In the genomic region with DNA sequence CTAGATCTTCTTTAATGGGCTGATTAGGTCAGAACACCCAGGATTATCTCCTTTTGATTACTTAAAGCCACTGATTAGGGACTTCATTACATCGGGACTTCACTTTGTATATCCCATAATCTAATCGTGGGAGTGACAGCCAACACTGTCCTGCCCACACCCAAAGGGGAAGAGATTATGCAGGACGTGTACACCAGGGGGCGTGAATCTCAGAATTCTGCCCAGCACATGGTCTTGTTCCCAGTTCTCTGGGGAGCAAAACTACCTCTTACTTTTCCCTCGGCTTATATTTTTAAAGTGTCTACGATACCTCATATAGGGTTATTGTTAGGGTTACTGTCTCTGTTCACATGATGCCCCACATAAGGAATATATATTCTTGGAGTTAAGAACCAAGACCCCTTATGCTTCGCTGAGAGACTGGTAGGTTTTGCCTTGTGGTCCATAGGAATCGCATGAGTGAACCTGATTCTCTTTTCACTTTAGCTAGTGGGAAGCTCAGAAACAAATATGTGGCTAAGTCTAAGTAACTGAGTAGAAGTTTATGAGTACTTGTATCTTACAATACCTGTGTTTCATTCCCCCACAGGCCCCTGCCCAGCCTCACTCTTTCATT, we compare ENCODE assay signal across 8 cellular contexts.
DNase-seq lines count a peak whose midpoint lies in the region; ATAC-seq, FAIRE-seq and TF ChIP-seq lines count a peak whose summit lies in the region.

No MANE protein-coding gene starts in this region.

- ATAC-seq in GM18511 (IDR thresholded peaks at IDR 0.05; ENCODE audit: unreplicated experiment) (peak; percentile 43), esophagus mucosa (peak; percentile 59)

- TF ChIP-seq CTCF in AG09309 (IDR thresholded peaks at IDR 0.05; ENCODE audit: control insufficient read depth, insufficient read depth, low read depth, low read length, missing control alignments) = peak; percentile 33

- no peak overlapping the region for H3K4me3 ChIP-seq in AG09309 (ENCODE audit: control insufficient read depth, low read depth, low read length)

- no peak for FAIRE-seq in HTR-8/SVneo (lab: Jason Lieb, UNC)

- DNase-seq in AG09309 (ENCODE audit: low read depth) (no peak), HTR-8/SVneo (ENCODE audit: insufficient read length, low spot score) (peak; percentile 17), T-helper 2 cell (peak in 3 of 5 experiments; percentile 8 to 45 (median 11)), NCI-H524 treated with DMSO at 0.1 percent for 48 hours (lab: John Stamatoyannopoulos, UW) (no peak), NCI-H187 (lab: John Stamatoyannopoulos, UW) (no peak)
- DNase-seq in stimulated activated CD4-positive, alpha-beta T cell treated with anti-CD3 and anti-CD28 coated beads, Interleukin-4, amount 100 ng/mL, for 24 hours = peak; percentile 30

Comparison
In these comparisons a context has a peak if more than half of its experiments do, and no peak if none do; other contexts are left out.
1. DNase-seq: peak in HTR-8/SVneo (single experiment), T-helper 2 cell (3 of 5) and stimulated activated CD4-positive, alpha-beta T cell treated with anti-CD3 and anti-CD28 coated beads, Interleukin-4, amount 100 ng/mL, for 24 hours (single experiment); none in AG09309 (single experiment), NCI-H524 treated with DMSO at 0.1 percent for 48 hours (single experiment) and NCI-H187 (0 of 2).